ENCODE assay signal across 22 cellular contexts in genomic region chr13:58921129-58921528, GRCh38.
DNase-seq lines count a peak whose midpoint lies in the region; ATAC-seq, FAIRE-seq and TF ChIP-seq lines count a peak whose summit lies in the region.
"Had no signal": no experiment of that assay in that cellular context is flagged by ENCODE, and none has a peak within 500 bp of the region (broad histone marks: within the 10 kb centered on the region; RNA-seq: fewer than 3 reads in every experiment).

No MANE protein-coding gene starts in this region.

- DNase-seq in Right ventricle myocardium superior (no peak), right cardiac atrium (no peak), GM23338 (ENCODE audit: low spot score) (no peak), glutamatergic neuron (no peak), upper lobe of right lung (no peak), HepG2 (ENCODE audit: low spot score) (no peak)
- DNase-seq: Caco-2; CD4-positive, CD25-positive, alpha-beta regulatory T cell; CD8-positive, alpha-beta T cell; DMS153; EL; GF-D8; H7; HCEC 1CT had no signal

- H3K9ac ChIP-seq in HepG2 (ENCODE audit: insufficient read depth, low read depth, low read length), result no peak overlapping the region
- H3K9ac ChIP-seq: BLaER1 had no signal

- WGBS in right cardiac atrium, result 55% methylated on average over 3 of the region's 3 CpGs
- WGBS in HepG2 (ENCODE audit: low lambda C conversion rate), result 0% methylated on average over 3 of the region's 3 CpGs

- H3K27ac ChIP-seq in right cardiac atrium (ENCODE audit: low read length) (no peak overlapping the region), GM23338 (ENCODE audit: low read depth) (no peak overlapping the region), upper lobe of right lung (no peak overlapping the region), HepG2 (ENCODE audit: extremely low read length, insufficient read depth, low read length) (no peak overlapping the region)
- H3K27ac ChIP-seq: 22Rv1, BLaER1, C4-2B had no signal

- H3K36me3 Mint-ChIP-seq in GM23338 (ENCODE audit: low read depth) (no peaks in the 10 kb centered on the region), glutamatergic neuron (ENCODE audit: unreplicated experiment) (no peaks in the 10 kb centered on the region)
- H3K36me3 Mint-ChIP-seq: CD4-positive, CD25-positive, alpha-beta regulatory T cell; CD8-positive, alpha-beta T cell had no signal

- TF ChIP-seq RAD21 in HepG2 (CRISPR knock-in tag; IDR thresholded peaks at IDR 0.05), result no peak

- H3K4me3 ChIP-seq in right cardiac atrium (ENCODE audit: low read length) (no peak overlapping the region), GM23338 (no peak overlapping the region), upper lobe of right lung (no peak overlapping the region), HepG2 (replicated peaks in 1 of 3; ENCODE audit: insufficient read depth in 1 of 3, low read depth in 2 of 3, low read length in 3 of 3) (no peak overlapping the region)
- H3K4me3 ChIP-seq: BLaER1 had no signal

- no peaks in the 10 kb centered on the region for H3K9me3 ChIP-seq in right cardiac atrium (ENCODE audit: control insufficient read depth, low read length)
- no peaks in the 10 kb centered on the region for H3K9me3 ChIP-seq in upper lobe of right lung
- peaks cover 32% of the 10 kb centered on the region for H3K9me3 ChIP-seq in HepG2 (ENCODE audit: low read length)
- H3K9me3 ChIP-seq: BLaER1, Caco-2 had no signal

- ATAC-seq in Right ventricle myocardium superior (ENCODE audit: poor library complexity) (peak; percentile 75), right cardiac atrium (no peak), GM23338 (no peak), upper lobe of right lung (peak; percentile 58), HepG2 (no peak), HG03095 (IDR thresholded peaks at IDR 0.05; ENCODE audit: unreplicated experiment) (no peak)
- ATAC-seq: CD8-positive, alpha-beta T cell had no signal

- H3K4me1 Mint-ChIP-seq in GM23338 (no peaks in the 10 kb centered on the region), glutamatergic neuron (ENCODE audit: low read depth, unreplicated experiment) (no peaks in the 10 kb centered on the region)
- H3K4me1 Mint-ChIP-seq: B cell; CD4-positive, CD25-positive, alpha-beta regulatory T cell had no signal

- H3K4me2 ChIP-seq in GM23338, result no peak overlapping the region
- H3K4me2 ChIP-seq in HepG2 (ENCODE audit: low read depth, low read length), result no peak overlapping the region
- H3K4me2 ChIP-seq: BLaER1 had no signal

- H3K4me1 ChIP-seq in right cardiac atrium (ENCODE audit: control insufficient read depth, insufficient read depth, low read length) (no peaks in the 10 kb centered on the region), GM23338 (ENCODE audit: insufficient read depth) (no peaks in the 10 kb centered on the region), upper lobe of right lung (no peaks in the 10 kb centered on the region), HepG2 (ENCODE audit: insufficient read depth, low read length) (no peaks in the 10 kb centered on the region)
- H3K4me1 ChIP-seq: BLaER1, Caco-2 had no signal

- H4K20me1 ChIP-seq in GM23338 (replicated peaks; ENCODE audit: insufficient read depth), result no peaks in the 10 kb centered on the region
- H4K20me1 ChIP-seq in HepG2 (ENCODE audit: insufficient read depth, low read length), result no peaks in the 10 kb centered on the region
- H4K20me1 ChIP-seq: BLaER1 had no signal

- no peak overlapping the region for H3K4me3 Mint-ChIP-seq in GM23338
- H3K4me3 Mint-ChIP-seq in glutamatergic neuron (ENCODE audit: unreplicated experiment), result no peak overlapping the region
- H3K4me3 Mint-ChIP-seq: B cell; CD4-positive, CD25-positive, alpha-beta regulatory T cell; CD8-positive, alpha-beta T cell had no signal

- POLR2A ChIA-PET in HepG2 (lab: Yijun Ruan, JAX), result no interaction called here

- in situ Hi-C loops in HepG2 (cut with HindIII; ENCODE audit: extremely low pct_ligation_motif_present, low pct_unique_long_range_greater_than_20kb), result no loop called here

- no peaks in the 10 kb centered on the region for H3K36me3 ChIP-seq in GM23338 (ENCODE audit: insufficient read depth)
- no peaks in the 10 kb centered on the region for H3K36me3 ChIP-seq in upper lobe of right lung
- no peaks in the 10 kb centered on the region for H3K36me3 ChIP-seq in HepG2 (replicated peaks in 1 of 2; ENCODE audit: control insufficient read depth in 1 of 2, insufficient read depth in 2 of 2, low read length in 2 of 2)
- H3K36me3 ChIP-seq: BLaER1 had no signal

- H3K27ac Mint-ChIP-seq in GM23338, result no peak overlapping the region
- H3K27ac Mint-ChIP-seq in glutamatergic neuron (ENCODE audit: unreplicated experiment), result peak overlapping the region; percentile 37
- H3K27ac Mint-ChIP-seq: B cell; CD4-positive, CD25-positive, alpha-beta regulatory T cell; CD8-positive, alpha-beta T cell had no signal

- peaks cover 22% of the 10 kb centered on the region for H3K9me2 ChIP-seq in GM23338 (ENCODE audit: insufficient read depth)

- no peaks in the 10 kb centered on the region for H3F3A ChIP-seq in GM23338 (replicated peaks; ENCODE audit: low read depth)

- TF ChIP-seq EP300 in HepG2 (IDR thresholded peaks at IDR 0.05; ENCODE audit: low read depth in 2 of 2, low read length in 2 of 2) (no peak), HepG2 (CRISPR knock-in tag; IDR thresholded peaks at IDR 0.05; ENCODE audit: borderline replicate concordance) (no peak)

- intact Hi-C loops in Right ventricle myocardium superior (cut with DNase I), result no loop called here
- intact Hi-C loops in right cardiac atrium (cut with DNase I), result no loop called here
- intact Hi-C loops in upper lobe of right lung (cut with DNase I), result no loop called here
- intact Hi-C loops in HepG2 (cut with micrococcal nuclease; ENCODE audit: unreplicated experiment), result no loop called here

- CTCF ChIA-PET in HepG2 (lab: Yijun Ruan, JAX; ENCODE audit: low intra/inter-chr PET ratio, low total read pairs), result no interaction called here

- H3K79me2 ChIP-seq in GM23338 (replicated peaks; ENCODE audit: insufficient read depth) (no peaks in the 10 kb centered on the region), HepG2 (ENCODE audit: insufficient read depth, low read length) (no peaks in the 10 kb centered on the region)

- no peaks in the 10 kb centered on the region for H3K27me3 Mint-ChIP-seq in GM23338 (ENCODE audit: insufficient read depth, low read depth, poor library complexity)
- H3K27me3 Mint-ChIP-seq in glutamatergic neuron (ENCODE audit: unreplicated experiment), result peaks cover 1% of the 10 kb centered on the region
- H3K27me3 Mint-ChIP-seq: B cell; CD4-positive, CD25-positive, alpha-beta regulatory T cell had no signal

- TF ChIP-seq CTCF in GM23338 (conservative IDR thresholded peaks at IDR 0.05; ENCODE audit: low read depth in 2 of 2) (no peak), glutamatergic neuron (IDR thresholded peaks at IDR 0.05; ENCODE audit: partially characterized antibody, unreplicated experiment) (no peak), upper lobe of right lung (IDR thresholded peaks at IDR 0.05) (no peak), HepG2 (CRISPR knock-in tag; IDR thresholded peaks at IDR 0.05) (no peak)

- no peak for FAIRE-seq in HepG2 (lab: Jason Lieb, UNC)
- FAIRE-seq: A204.1, GM12892, H1 had no signal

- H3K9me3 Mint-ChIP-seq in GM23338 (no peaks in the 10 kb centered on the region), glutamatergic neuron (ENCODE audit: unreplicated experiment) (no peaks in the 10 kb centered on the region)

- BruUV-seq in HepG2 (replicated peaks; lab: Mats Ljungman, UMichigan), result no TSS peak

- no peak for TF ChIP-seq POLR2A in HepG2 (IDR thresholded peaks at IDR 0.05; ENCODE audit: insufficient read depth in 1 of 2, low read depth in 2 of 2, low read length in 2 of 2)

- H2AFZ ChIP-seq in GM23338 (peak overlapping the region; percentile 35; the same call in 1 of the 2 replicates), HepG2 (ENCODE audit: low read length) (no peak overlapping the region)

- H3K27me3 ChIP-seq in right cardiac atrium (ENCODE audit: control insufficient read depth, insufficient read depth) (no peaks in the 10 kb centered on the region), GM23338 (ENCODE audit: insufficient read depth) (no peaks in the 10 kb centered on the region), upper lobe of right lung (no peaks in the 10 kb centered on the region), HepG2 (ENCODE audit: control insufficient read depth in 1 of 2, insufficient read depth in 2 of 2, low read length in 2 of 2) (no peaks in the 10 kb centered on the region)
- H3K27me3 ChIP-seq: BLaER1 had no signal

TF ChIP-seq in HepG2, 621 proteins besides CTCF, POLR2A, EP300 and RAD21 (continues in another document):
- TF ChIP-seq FUBP1 (CRISPR knock-in tag; IDR thresholded peaks at IDR 0.05; ENCODE audit: borderline replicate concordance) (no peak), KLF15 (CRISPR knock-in tag; IDR thresholded peaks at IDR 0.05; ENCODE audit: borderline replicate concordance) (no peak), KLF9 (CRISPR knock-in tag; IDR thresholded peaks at IDR 0.05; ENCODE audit: low read depth) (no peak), MYPOP (CRISPR knock-in tag; IDR thresholded peaks at IDR 0.05) (no peak), BORCS8-MEF2B (CRISPR knock-in tag; IDR thresholded peaks at IDR 0.05) (no peak)

Comparison
In these comparisons a context has a peak if more than half of its experiments do, and no peak if none do; other contexts are left out.
1. ATAC-seq: peak in Right ventricle myocardium superior (single experiment) and upper lobe of right lung (single experiment); none in right cardiac atrium (0 of 2), GM23338 (single experiment), HepG2 (single experiment) and HG03095 (single experiment).